Comparison of ENCODE assay signal across 28 cellular contexts in the genomic region with DNA sequence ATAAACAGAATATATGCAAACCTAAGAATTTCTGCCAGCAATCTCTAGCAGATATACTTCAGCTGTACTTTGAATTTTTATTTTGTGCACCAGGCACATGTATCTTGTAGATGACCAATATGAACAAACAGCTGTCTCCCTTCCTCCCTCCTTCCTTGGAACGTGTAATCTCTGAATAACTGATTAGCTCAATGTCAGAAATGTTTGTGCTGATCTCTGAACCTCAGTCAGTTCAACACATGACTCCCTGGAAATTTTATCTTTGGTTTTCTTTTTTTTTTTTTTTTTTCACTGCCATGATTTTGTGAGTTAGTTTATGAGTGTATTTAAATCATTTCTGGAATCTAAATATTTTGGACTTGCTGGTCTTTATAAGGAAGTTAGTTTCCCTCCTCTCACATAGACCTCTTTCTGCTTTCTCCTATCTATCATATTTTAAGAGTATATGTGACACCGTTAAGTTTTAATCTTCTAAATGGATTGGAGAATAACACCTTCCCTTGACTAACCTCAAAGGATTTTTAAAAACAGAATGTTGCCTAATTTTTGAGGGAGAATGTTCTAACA.
DNase-seq lines count a peak whose midpoint lies in the region; ATAC-seq, FAIRE-seq and TF ChIP-seq lines count a peak whose summit lies in the region.
"Had no signal": no experiment of that assay in that cellular context is flagged by ENCODE, and none has a peak within 500 bp of the region (broad histone marks: within the 10 kb centered on the region; RNA-seq: fewer than 3 reads in every experiment).

No MANE protein-coding gene starts in this region.

- no peaks in the 10 kb centered on the region for H3K36me3 ChIP-seq in pancreas
- H3K36me3 ChIP-seq: right atrium auricular region, SJSA1, stomach had no signal

- peaks cover 8 to 18% (median 9%) of the 10 kb centered on the region in 3 donors for H3K4me1 ChIP-seq in pancreas
- H3K4me1 ChIP-seq: BLaER1 treated with 17β-estradiol and CSF1 and Interleukin-3, amounts not matched to agents 10 nM and 100 nM; right atrium auricular region had no signal

- TF ChIP-seq CTCF in choroid plexus epithelial cell (conservative IDR thresholded peaks at IDR 0.05; ENCODE audit: low read depth, low read length) (no peak), pancreas (IDR thresholded peaks at IDR 0.05) (no peak)
- no peak for TF ChIP-seq CTCF in activated CD8-positive, alpha-beta T cell treated with anti-CD3 and anti-CD28 coated beads for 36 hours (IDR thresholded peaks at IDR 0.05)

- no peak overlapping the region for H3K4me3 Mint-ChIP-seq in activated CD8-positive, alpha-beta T cell treated with anti-CD3 and anti-CD28 coated beads for 36 hours
- H3K4me3 Mint-ChIP-seq: activated naive CD4-positive, alpha-beta T cell treated with anti-CD3 and anti-CD28 coated beads for 36 hours; central memory CD8-positive, alpha-beta T cell; dendritic cell treated with granulocyte-macrophage colony-stimulating factor and Interleukin-4, amounts not matched to agents 40 ng/mL and 50 ng/mL, for 4 days; H9; T-cell had no signal

- no peaks in the 10 kb centered on the region for H3K27me3 Mint-ChIP-seq in activated CD8-positive, alpha-beta T cell treated with anti-CD3 and anti-CD28 coated beads for 36 hours
- H3K27me3 Mint-ChIP-seq: central memory CD8-positive, alpha-beta T cell; dendritic cell treated with granulocyte-macrophage colony-stimulating factor and Interleukin-4, amounts not matched to agents 40 ng/mL and 50 ng/mL, for 4 days; T-cell had no signal

- H3K9me3 Mint-ChIP-seq in activated CD8-positive, alpha-beta T cell treated with anti-CD3 and anti-CD28 coated beads for 36 hours: no peaks in the 10 kb centered on the region
- H3K9me3 Mint-ChIP-seq: activated naive CD4-positive, alpha-beta T cell treated with anti-CD3 and anti-CD28 coated beads for 36 hours; central memory CD8-positive, alpha-beta T cell; dendritic cell treated with granulocyte-macrophage colony-stimulating factor and Interleukin-4, amounts not matched to agents 40 ng/mL and 50 ng/mL, for 4 days; H9; T-cell had no signal

- FAIRE-seq in pancreas (lab: Jason Lieb, UNC): no peak

- H3K36me3 Mint-ChIP-seq in activated CD8-positive, alpha-beta T cell treated with anti-CD3 and anti-CD28 coated beads for 36 hours (ENCODE audit: low read depth): peaks cover 2% of the 10 kb centered on the region

- intact Hi-C loops in left colon (cut with DNase I, micrococcal nuclease) (no loop called here), pancreas (cut with DNase I) (no loop called here)
- intact Hi-C loops in activated CD8-positive, alpha-beta T cell treated with anti-CD3 and anti-CD28 coated beads for 36 hours (cut with micrococcal nuclease): no loop called here

- no peak overlapping the region for H3K4me3 ChIP-seq in choroid plexus epithelial cell (ENCODE audit: low read depth, low read length)
- no peak overlapping the region for H3K4me3 ChIP-seq in pancreas
- H3K4me3 ChIP-seq: BLaER1 treated with 17β-estradiol and CSF1 and Interleukin-3, amounts not matched to agents 10 nM and 100 nM; right atrium auricular region; SJSA1; stomach had no signal

- H3K27ac ChIP-seq in pancreas: peak overlapping the region in 1 of 4 donors; percentile 9
- H3K27ac ChIP-seq: BLaER1 treated with 17β-estradiol and CSF1 and Interleukin-3, amounts not matched to agents 10 nM and 100 nM; right atrium auricular region; SJSA1; stomach had no signal

- ATAC-seq in left colon: peak; percentile 71
- ATAC-seq in pancreas: peak; percentile 88 to 91 (median 88)
- no peak for ATAC-seq in activated CD8-positive, alpha-beta T cell treated with anti-CD3 and anti-CD28 coated beads for 36 hours
- ATAC-seq: esophagus mucosa, T-cell had no signal

- POLR2A ChIA-PET in activated CD8-positive, alpha-beta T cell treated with anti-CD3 and anti-CD28 coated beads for 36 hours (lab: Charles Lee): no interaction called here

- no peak overlapping the region for H3K27ac Mint-ChIP-seq in activated CD8-positive, alpha-beta T cell treated with anti-CD3 and anti-CD28 coated beads for 36 hours
- H3K27ac Mint-ChIP-seq: activated naive CD4-positive, alpha-beta T cell treated with anti-CD3 and anti-CD28 coated beads for 36 hours; dendritic cell treated with granulocyte-macrophage colony-stimulating factor and Interleukin-4, amounts not matched to agents 40 ng/mL and 50 ng/mL, for 4 days; H9; T-cell had no signal

- peak; percentile 54 for DNase-seq in LHCN-M2 (ENCODE audit: low read depth)
- DNase-seq in choroid plexus epithelial cell (ENCODE audit: low read depth): peak; percentile 62
- no peak for DNase-seq in left colon
- no peak for DNase-seq in pancreas
- DNase-seq in SW480 (ENCODE audit: low spot score): no peak
- DNase-seq in AG08396 (ENCODE audit: low spot score): no peak
- no peak for DNase-seq in activated CD8-positive, alpha-beta T cell treated with anti-CD3 and anti-CD28 coated beads for 36 hours
- DNase-seq: activated CD4-positive, alpha-beta T cell treated with anti-CD3 and anti-CD28 coated beads, Interleukin-2, amount 50 U/mL, for 1 hour; activated CD4-positive, CD25-positive, alpha-beta regulatory T cell; activated naive CD4-positive, alpha-beta T cell treated with anti-CD3 and anti-CD28 coated beads for 36 hours; activated T-cell treated with anti-CD3 and anti-CD28 coated beads, Interleukin-2, amount 50 U/mL, for 48 hours; COR-L47; DMS53; H9; Kasumi-1; MV-4-11; NCI-H1436 treated with DMSO at 0.1 percent for 48 hours; NCI-H748 treated with DMSO at 0.1 percent for 48 hours; posterior cingulate gyrus; stimulated activated CD8-positive, alpha-beta memory T cell treated with anti-CD3 and anti-CD28 coated beads, Interleukin-4, amount 100 ng/mL, for 48 hours; stomach; T-cell had no signal

- WGBS in pancreas, 2 donors: 22 to 27% methylated on average over 2 of the region's 2 CpGs

- CTCF ChIA-PET in activated CD8-positive, alpha-beta T cell treated with anti-CD3 and anti-CD28 coated beads for 36 hours (lab: Charles Lee): interaction anchor here (0.8 kb wide), 1 partner anchor 224 kb away, joined by 3 read pairs; no protein-coding TSS in a partner anchor

- no peaks in the 10 kb centered on the region for H3K27me3 ChIP-seq in pancreas
- H3K27me3 ChIP-seq: BLaER1 treated with 17β-estradiol and CSF1 and Interleukin-3, amounts not matched to agents 10 nM and 100 nM; right atrium auricular region; SJSA1; stomach had no signal

- H3K4me1 Mint-ChIP-seq in activated CD8-positive, alpha-beta T cell treated with anti-CD3 and anti-CD28 coated beads for 36 hours (ENCODE audit: low read depth): no peaks in the 10 kb centered on the region
- H3K4me1 Mint-ChIP-seq: central memory CD8-positive, alpha-beta T cell had no signal

- no peaks in the 10 kb centered on the region for H3K9me3 ChIP-seq in pancreas
- H3K9me3 ChIP-seq: BLaER1 treated with 17β-estradiol and CSF1 and Interleukin-3, amounts not matched to agents 10 nM and 100 nM; right atrium auricular region; SJSA1; stomach had no signal

Comparison
In these comparisons a context has a peak if more than half of its experiments do, and no peak if none do; other contexts are left out.
1. DNase-seq: peak in LHCN-M2 (single experiment) and choroid plexus epithelial cell (single experiment); none in left colon (0 of 2), pancreas (0 of 6), SW480 (single experiment), AG08396 (single experiment) and activated CD8-positive, alpha-beta T cell treated with anti-CD3 and anti-CD28 coated beads for 36 hours (single experiment).